ENCODE assay signal across 7 cellular contexts in genomic region chr3:122101646-122102045, GRCh38. TPM values are rescaled to one million over a fixed set of nuclear protein-coding genes. Genes with fewer than 3 reads are reported as not detected.
DNase-seq lines count a peak whose midpoint lies in the region; ATAC-seq, FAIRE-seq and TF ChIP-seq lines count a peak whose summit lies in the region.

No MANE protein-coding gene starts in this region.

- H3K27ac ChIP-seq in OCI-LY1 (ENCODE audit: low read depth, low read length, poor library complexity, severe bottlenecking) (no peak overlapping the region), mesendoderm (ENCODE audit: low read depth, low read length) (no peak overlapping the region)

- H3K4me1 ChIP-seq in OCI-LY1 (ENCODE audit: insufficient read depth, low read length, severe bottlenecking), result peaks cover 15% of the 10 kb centered on the region
- no peaks in the 10 kb centered on the region for H3K4me1 ChIP-seq in mesendoderm (ENCODE audit: control insufficient read depth, low read depth, low read length)

- no peak overlapping the region for H3K56ac ChIP-seq in mesendoderm (ENCODE audit: low read length)

- H3F3A ChIP-seq in OCI-LY1 (ENCODE audit: insufficient read depth, low read length), result no peaks in the 10 kb centered on the region

- no peak overlapping the region for H4K8ac ChIP-seq in mesendoderm (ENCODE audit: low read depth, low read length)

- in situ Hi-C loops in G401 (cut with HindIII; ENCODE audit: low sequenced_read_pairs), result no loop called here

- no peak overlapping the region for H3K4me2 ChIP-seq in OCI-LY1 (ENCODE audit: low read length)
- no peak overlapping the region for H3K4me2 ChIP-seq in mesendoderm (ENCODE audit: low read length)

- no peak overlapping the region for H3K18ac ChIP-seq in mesendoderm (ENCODE audit: low read length)

- no peak overlapping the region for H3K4ac ChIP-seq in mesendoderm (ENCODE audit: low read depth, low read length)

- H3K27me3 ChIP-seq in OCI-LY1 (ENCODE audit: insufficient read depth, low read length) (no peaks in the 10 kb centered on the region), bronchial epithelial cell (ENCODE audit: control insufficient read depth, insufficient read depth, low read length) (no peaks in the 10 kb centered on the region), mesendoderm (ENCODE audit: insufficient read depth, low read length, poor library complexity) (no peaks in the 10 kb centered on the region)

- peak; percentile 45 for ATAC-seq in GM21447 (IDR thresholded peaks at IDR 0.05; ENCODE audit: unreplicated experiment)
- ATAC-seq in GM19463 (IDR thresholded peaks at IDR 0.05; ENCODE audit: unreplicated experiment), result no peak

- TF ChIP-seq CTCF in OCI-LY1 (IDR thresholded peaks at IDR 0.05; ENCODE audit: low read length) (peak; percentile 82), bronchial epithelial cell (IDR thresholded peaks at IDR 0.05; ENCODE audit: insufficient read depth, low read length, severe bottlenecking) (peak; percentile 64)

- H3K36me3 ChIP-seq in OCI-LY1 (ENCODE audit: insufficient read depth, low read length) (peaks cover 42% of the 10 kb centered on the region), bronchial epithelial cell (ENCODE audit: control insufficient read depth, insufficient read depth, low read length) (no peaks in the 10 kb centered on the region), mesendoderm (ENCODE audit: control insufficient read depth, insufficient read depth, low read length) (no peaks in the 10 kb centered on the region)

- H2BK15ac ChIP-seq in mesendoderm (replicated peaks; ENCODE audit: low read depth), result no peak overlapping the region

- H3K9me3 ChIP-seq in OCI-LY1 (ENCODE audit: low read length), result no peaks in the 10 kb centered on the region

- WGBS in mesendoderm (ENCODE audit: extremely low coverage, insufficient coverage, low lambda C conversion rate), result no CpG with 5 or more reads among the region's 3 CpGs

- FAIRE-seq in bronchial epithelial cell (lab: Jason Lieb, UNC), result no peak

- no peaks in the 10 kb centered on the region for H3K79me1 ChIP-seq in mesendoderm (ENCODE audit: low read length)

- DNase-seq in G401 (ENCODE audit: low spot score) (peak; percentile 45), bronchial epithelial cell (ENCODE audit: low read depth) (peak; percentile 78), mesendoderm (peak; percentile 82)
- peak; percentile 71 for DNase-seq in Jurkat, Clone E6-1 (ENCODE audit: low read depth, low spot score)

- H4K20me1 ChIP-seq in OCI-LY1 (ENCODE audit: insufficient read depth, low read length), result no peaks in the 10 kb centered on the region

- no peak overlapping the region for H4K5ac ChIP-seq in mesendoderm (ENCODE audit: low read length)

- H3K9ac ChIP-seq in OCI-LY1 (ENCODE audit: low read length) (no peak overlapping the region), mesendoderm (ENCODE audit: low read length) (no peak overlapping the region)

- no peaks in the 10 kb centered on the region for H3K79me2 ChIP-seq in OCI-LY1 (ENCODE audit: insufficient read depth, low read length)
- no peaks in the 10 kb centered on the region for H3K79me2 ChIP-seq in mesendoderm (ENCODE audit: control insufficient read depth, insufficient read depth, low read length)

- no peak overlapping the region for H2BK120ac ChIP-seq in mesendoderm (ENCODE audit: low read depth, low read length)

- H3K23ac ChIP-seq in mesendoderm (ENCODE audit: low read length), result no peak overlapping the region

- H2BK5ac ChIP-seq in mesendoderm (ENCODE audit: low read length), result no peak overlapping the region

- H2AFZ ChIP-seq in OCI-LY1 (ENCODE audit: low read length), result no peak overlapping the region

- no peak overlapping the region for H2AK5ac ChIP-seq in mesendoderm (ENCODE audit: low read length)

- no peak overlapping the region for H3K4me3 ChIP-seq in Jurkat, Clone E6-1 (ENCODE audit: low read length)
- no peak overlapping the region for H3K4me3 ChIP-seq in OCI-LY1 (ENCODE audit: low read depth, low read length, poor library complexity, severe bottlenecking)
- H3K4me3 ChIP-seq in bronchial epithelial cell (ENCODE audit: low read depth, low read length), result no peak overlapping the region
- H3K4me3 ChIP-seq in mesendoderm (ENCODE audit: low read length), result no peak overlapping the region

- H3K9me2 ChIP-seq in OCI-LY1 (ENCODE audit: low read depth, low read length), result no peaks in the 10 kb centered on the region

RNA-seq across cellular contexts. Expression of gene CD86, which starts 46.5 kb away (rescaled TPM):
- total RNA-seq in G401 (2014; rRNA removed; shearing (Covaris generic)), result not detected in 2 replicates
- polyA plus RNA-seq in Jurkat, Clone E6-1 (2012; ENCODE audit: insufficient read depth, insufficient read length), result not detected
- 0.26 TPM in 1 of 2 replicates, not detected in the other for total RNA-seq in bronchial epithelial cell
- 0.14 TPM for polyA plus RNA-seq in mesendoderm (2013, experiment 1 of 2)
- polyA plus RNA-seq in mesendoderm (2013, experiment 2 of 2), result 0.11 TPM
